Comparison of ENCODE assay signal across 32 cellular contexts in genomic region chr7:45400680-45401079, GRCh38.
DNase-seq lines count a peak whose midpoint lies in the region; ATAC-seq, FAIRE-seq and TF ChIP-seq lines count a peak whose summit lies in the region.
"Had no signal": no experiment of that assay in that cellular context is flagged by ENCODE, and none has a peak within 500 bp of the region (broad histone marks: within the 10 kb centered on the region; RNA-seq: fewer than 3 reads in every experiment).

No MANE protein-coding gene starts in this region.

- peaks cover 3% of the 10 kb centered on the region for H3K4me1 Mint-ChIP-seq in activated CD4-positive, alpha-beta T cell treated with anti-CD3 and anti-CD28 coated beads, Interleukin-2, amount 10 ng/mL, durations not matched to agents 24 days and 14 days
- peaks cover 8% of the 10 kb centered on the region for H3K4me1 Mint-ChIP-seq in astrocyte (ENCODE audit: low read depth, unreplicated experiment)
- H3K4me1 Mint-ChIP-seq: CD4-positive, alpha-beta memory T cell; stimulated activated memory B cell treated with anti-CD40 and anti-IgM and Interleukin-4, amounts not matched to agents 10 μg/mL and 1 μg/mL and 100 μg/mL, for 72 hours; T-cell had no signal

- no peak overlapping the region for H3K4me3 ChIP-seq in astrocyte (ENCODE audit: insufficient read depth, low read depth, low read length)
- H3K4me3 ChIP-seq in effector memory CD4-positive, alpha-beta T cell (ENCODE audit: insufficient read depth, low read depth, low read length, poor library complexity, severe bottlenecking), result no peak overlapping the region
- H3K4me3 ChIP-seq: gastroesophageal sphincter, lower lobe of right lung, mucosa of descending colon had no signal

- no peak overlapping the region for H3K4me2 ChIP-seq in astrocyte (ENCODE audit: low read length)

- TF ChIP-seq CTCF in astrocyte (IDR thresholded peaks at IDR 0.05; ENCODE audit: insufficient read depth, low read depth, low read length), result no peak

- H3K9me3 Mint-ChIP-seq in activated CD4-positive, alpha-beta T cell treated with anti-CD3 and anti-CD28 coated beads, Interleukin-2, amount 10 ng/mL, durations not matched to agents 24 days and 14 days, result peaks cover 6% of the 10 kb centered on the region
- peaks cover 8% of the 10 kb centered on the region for H3K9me3 Mint-ChIP-seq in astrocyte (ENCODE audit: unreplicated experiment)

- no peaks in the 10 kb centered on the region for H3K36me3 Mint-ChIP-seq in activated CD4-positive, alpha-beta T cell treated with anti-CD3 and anti-CD28 coated beads, Interleukin-2, amount 10 ng/mL, durations not matched to agents 24 days and 14 days (ENCODE audit: low read depth)
- H3K36me3 Mint-ChIP-seq in astrocyte (ENCODE audit: low read depth, unreplicated experiment), result peaks cover 2% of the 10 kb centered on the region
- H3K36me3 Mint-ChIP-seq: activated naive CD4-positive, alpha-beta T cell treated with anti-CD3 and anti-CD28 coated beads, Interleukin-2, amount 50 U/mL, for 72 hours; CD4-positive, alpha-beta memory T cell; natural killer cell; stimulated activated memory B cell treated with anti-CD40 and anti-IgM and Interleukin-4, amounts not matched to agents 10 μg/mL and 1 μg/mL and 100 μg/mL, for 72 hours; T-cell had no signal

- no peaks in the 10 kb centered on the region for H3K36me3 ChIP-seq in astrocyte (ENCODE audit: insufficient read depth, low read length)
- H3K36me3 ChIP-seq in effector memory CD4-positive, alpha-beta T cell (ENCODE audit: control insufficient read depth, insufficient read depth, low read length), result no peaks in the 10 kb centered on the region
- H3K36me3 ChIP-seq: gastroesophageal sphincter, lower lobe of right lung had no signal

- intact Hi-C loops in activated CD4-positive, alpha-beta T cell treated with anti-CD3 and anti-CD28 coated beads, Interleukin-2, amount 10 ng/mL, durations not matched to agents 24 days and 14 days (cut with micrococcal nuclease), result no loop called here

- no peaks in the 10 kb centered on the region for H4K20me1 ChIP-seq in astrocyte (ENCODE audit: insufficient read depth, low read length)

- H3K27ac Mint-ChIP-seq in activated CD4-positive, alpha-beta T cell treated with anti-CD3 and anti-CD28 coated beads, Interleukin-2, amount 10 ng/mL, durations not matched to agents 24 days and 14 days, result no peak overlapping the region
- peak overlapping the region; percentile 26 for H3K27ac Mint-ChIP-seq in astrocyte (ENCODE audit: unreplicated experiment)
- H3K27ac Mint-ChIP-seq: activated naive CD4-positive, alpha-beta T cell treated with anti-CD3 and anti-CD28 coated beads, Interleukin-2, amount 50 U/mL, for 72 hours; CD4-positive, alpha-beta memory T cell; natural killer cell; stimulated activated memory B cell treated with anti-CD40 and anti-IgM and Interleukin-4, amounts not matched to agents 10 μg/mL and 1 μg/mL and 100 μg/mL, for 72 hours; T-cell had no signal

- no peak overlapping the region for H3K4me3 Mint-ChIP-seq in activated CD4-positive, alpha-beta T cell treated with anti-CD3 and anti-CD28 coated beads, Interleukin-2, amount 10 ng/mL, durations not matched to agents 24 days and 14 days
- no peak overlapping the region for H3K4me3 Mint-ChIP-seq in astrocyte (ENCODE audit: unreplicated experiment)
- H3K4me3 Mint-ChIP-seq: natural killer cell; stimulated activated memory B cell treated with anti-CD40 and anti-IgM and Interleukin-4, amounts not matched to agents 10 μg/mL and 1 μg/mL and 100 μg/mL, for 72 hours; T-cell had no signal

- no peak for ATAC-seq in HG02759 (IDR thresholded peaks at IDR 0.05; ENCODE audit: unreplicated experiment)
- ATAC-seq: activated naive CD4-positive, alpha-beta T cell treated with anti-CD3 and anti-CD28 coated beads, Interleukin-2, amount 50 U/mL, for 72 hours; gastroesophageal sphincter; HCT116; lower lobe of right lung; mucosa of descending colon; natural killer cell; stimulated activated memory B cell treated with anti-CD40 and anti-IgM and Interleukin-4, amounts not matched to agents 10 μg/mL and 1 μg/mL and 100 μg/mL, for 72 hours; T-cell had no signal

- no peak for FAIRE-seq in astrocyte (lab: Jason Lieb, UNC)
- FAIRE-seq: A204.1, GM12891 had no signal

- H3K79me2 ChIP-seq in astrocyte (ENCODE audit: insufficient read depth, low read length), result no peaks in the 10 kb centered on the region

- no peak overlapping the region for H3K9ac ChIP-seq in astrocyte (ENCODE audit: low read length)

- H3K9me3 ChIP-seq in astrocyte (ENCODE audit: insufficient read depth, low read depth, low read length), result peaks cover 5% of the 10 kb centered on the region
- no peaks in the 10 kb centered on the region for H3K9me3 ChIP-seq in effector memory CD4-positive, alpha-beta T cell (ENCODE audit: control insufficient read depth, low read length)
- H3K9me3 ChIP-seq: lower lobe of right lung had no signal

- H3K27ac ChIP-seq in astrocyte (ENCODE audit: low read depth, low read length), result no peak overlapping the region
- H3K27ac ChIP-seq in effector memory CD4-positive, alpha-beta T cell (ENCODE audit: insufficient read depth, low read length, poor library complexity, severe bottlenecking), result no peak overlapping the region
- H3K27ac ChIP-seq: gastroesophageal sphincter, lower lobe of right lung had no signal

- DNase-seq in activated CD4-positive, alpha-beta T cell treated with anti-CD3 and anti-CD28 coated beads, Interleukin-2, amount 10 ng/mL, durations not matched to agents 24 days and 14 days, result peak; percentile 38
- DNase-seq in activated CD4-positive, alpha-beta T cell treated with anti-CD3 and anti-CD28 coated beads, Interleukin-2, amount 50 U/mL, for 48 hours, result no peak
- DNase-seq in NCI-H345 (lab: John Stamatoyannopoulos, UW) (peak; percentile 40), astrocyte (ENCODE audit: low read depth) (no peak), MV-4-11 (lab: John Stamatoyannopoulos, UW) (no peak), GDM1 (lab: John Stamatoyannopoulos, UW) (no peak)
- no peak for DNase-seq in effector memory CD4-positive, alpha-beta T cell
- DNase-seq: activated CD4-positive, alpha-beta T cell treated with anti-CD3 and anti-CD28 coated beads for 48 hours; activated effector memory CD4-positive, alpha-beta T cell treated with Interleukin-2 at 50 U/mL for 16 hours; activated T-cell treated with anti-CD3 and anti-CD28 coated beads, Interleukin-2, amount 50 U/mL, for 1 hour; AML-193; amygdala; CD4-positive, alpha-beta memory T cell; kidney glomerular epithelial cell; lower lobe of right lung; mucosa of descending colon; natural killer cell; NCI-H1092; NCI-H1930; NCI-H446; NCI-H82; occipital lobe; substantia nigra; T-cell; trophoblast cell had no signal

- peaks cover 7% of the 10 kb centered on the region for H3K27me3 ChIP-seq in astrocyte (ENCODE audit: insufficient read depth, low read length)
- no peaks in the 10 kb centered on the region for H3K27me3 ChIP-seq in effector memory CD4-positive, alpha-beta T cell (replicated peaks; ENCODE audit: control insufficient read depth, insufficient read depth, low read length, poor library complexity, severe bottlenecking)

- H3K4me1 ChIP-seq in astrocyte (ENCODE audit: insufficient read depth, low read length), result peaks cover 10% of the 10 kb centered on the region
- no peaks in the 10 kb centered on the region for H3K4me1 ChIP-seq in effector memory CD4-positive, alpha-beta T cell (ENCODE audit: control insufficient read depth, insufficient read depth, low read length, poor library complexity, severe bottlenecking)
- H3K4me1 ChIP-seq: gastroesophageal sphincter had no signal

- H2AFZ ChIP-seq in astrocyte (ENCODE audit: low read depth, low read length), result no peak overlapping the region

- H3K27me3 Mint-ChIP-seq in activated CD4-positive, alpha-beta T cell treated with anti-CD3 and anti-CD28 coated beads, Interleukin-2, amount 10 ng/mL, durations not matched to agents 24 days and 14 days, result peaks cover 3% of the 10 kb centered on the region
- H3K27me3 Mint-ChIP-seq in astrocyte (ENCODE audit: low read depth, unreplicated experiment), result peaks cover 31% of the 10 kb centered on the region

Comparison
In these comparisons a context has a peak if more than half of its experiments do, and no peak if none do; other contexts are left out.
1. DNase-seq: peak in activated CD4-positive, alpha-beta T cell treated with anti-CD3 and anti-CD28 coated beads, Interleukin-2, amount 10 ng/mL, durations not matched to agents 24 days and 14 days (single experiment) and NCI-H345 (single experiment); none in activated CD4-positive, alpha-beta T cell treated with anti-CD3 and anti-CD28 coated beads, Interleukin-2, amount 50 U/mL, for 48 hours (0 of 2), astrocyte (single experiment), MV-4-11 (single experiment), effector memory CD4-positive, alpha-beta T cell (0 of 3) and GDM1 (single experiment).